14 cellular contexts compared by ENCODE assay signal in genomic region chr6:142561511-142562265, GRCh38.
"Had no signal": no experiment of that assay in that cellular context is flagged by ENCODE, and none has a peak within 500 bp of the region (broad histone marks: within the 10 kb centered on the region; RNA-seq: fewer than 3 reads in every experiment).

No MANE protein-coding gene starts in this region.

- H3K36me3 Mint-ChIP-seq: memory B cell; stimulated activated naive B cell treated with anti-CD40 and anti-IgM and Interleukin-4, amounts not matched to agents 10 μg/mL and 1 μg/mL and 100 μg/mL, for 72 hours had no signal

- H3K4me1 Mint-ChIP-seq: memory B cell; nephron progenitor cell; stimulated activated naive B cell treated with anti-CD40 and anti-IgM and Interleukin-4, amounts not matched to agents 10 μg/mL and 1 μg/mL and 100 μg/mL, for 72 hours had no signal

- DNase-seq: caudate nucleus; effector memory CD4-positive, alpha-beta T cell; kidney; left ventricle myocardium inferior; nephron progenitor cell; right lobe of liver; stimulated activated CD4-positive, alpha-beta T cell treated with anti-CD3 and anti-CD28 coated beads, Interleukin-1b, Interleukin-23, amount 100 ng/mL, for 48 hours; stimulated activated naive B cell treated with anti-CD40 and anti-IgM and Interleukin-4, amounts not matched to agents 10 μg/mL and 1 μg/mL and 100 μg/mL, for 72 hours; SW 1271; T1000; upper lobe of right lung had no signal

- H3K27ac Mint-ChIP-seq: memory B cell; nephron progenitor cell; stimulated activated naive B cell treated with anti-CD40 and anti-IgM and Interleukin-4, amounts not matched to agents 10 μg/mL and 1 μg/mL and 100 μg/mL, for 72 hours had no signal

- H3K9me3 Mint-ChIP-seq: memory B cell; stimulated activated naive B cell treated with anti-CD40 and anti-IgM and Interleukin-4, amounts not matched to agents 10 μg/mL and 1 μg/mL and 100 μg/mL, for 72 hours had no signal

- H3K9me3 ChIP-seq: left ventricle myocardium inferior, prostate gland, right lobe of liver, SJSA1, upper lobe of right lung had no signal

- H3K4me3 Mint-ChIP-seq: memory B cell; nephron progenitor cell; stimulated activated naive B cell treated with anti-CD40 and anti-IgM and Interleukin-4, amounts not matched to agents 10 μg/mL and 1 μg/mL and 100 μg/mL, for 72 hours had no signal

- ATAC-seq: right lobe of liver; stimulated activated naive B cell treated with anti-CD40 and anti-IgM and Interleukin-4, amounts not matched to agents 10 μg/mL and 1 μg/mL and 100 μg/mL, for 72 hours had no signal
